8 cellular contexts compared by ENCODE assay signal in genomic region chr6:29705389-29706231, GRCh38. TPM values are rescaled to one million over a fixed set of nuclear protein-coding genes. Genes with fewer than 3 reads are reported as not detected.
A peak's percentile ranks its signal among the peaks of the same experiment; 100 is the strongest.
DNase-seq lines count a peak whose midpoint lies in the region; ATAC-seq and TF ChIP-seq lines count a peak whose summit lies in the region.

No MANE protein-coding gene starts in this region.

- TF ChIP-seq CTCF in right lobe of liver (IDR thresholded peaks at IDR 0.05): peak; percentile 57 to 69 (median 60)
- peak; percentile 33 to 58 (median 53) for TF ChIP-seq CTCF in vagina (IDR thresholded peaks at IDR 0.05)

- H3K27ac ChIP-seq in right lobe of liver: no peak overlapping the region
- H3K27ac ChIP-seq in vagina: no peak overlapping the region
- no peak overlapping the region for H3K27ac ChIP-seq in effector memory CD4-positive, alpha-beta T cell (ENCODE audit: insufficient read depth, low read length, poor library complexity, severe bottlenecking)

- H3K27me3 ChIP-seq in right lobe of liver: no peaks in the 10 kb centered on the region
- no peaks in the 10 kb centered on the region for H3K27me3 ChIP-seq in vagina
- H3K27me3 ChIP-seq in effector memory CD4-positive, alpha-beta T cell (replicated peaks; ENCODE audit: control insufficient read depth, insufficient read depth, low read length, poor library complexity, severe bottlenecking): peaks cover 6% of the 10 kb centered on the region

- WGBS in right lobe of liver (ENCODE audit: insufficient coverage, low coverage, low lambda C conversion rate, missing lambda C conversion rate): 19% methylated on average over 9 of the region's 10 CpGs

- no peak for TF ChIP-seq POLR2A in right lobe of liver (IDR thresholded peaks at IDR 0.05)
- no peak for TF ChIP-seq POLR2A in vagina (IDR thresholded peaks at IDR 0.05)

- peaks cover 0 to 3% (median 0%) of the 10 kb centered on the region in 4 donors for H3K4me1 ChIP-seq in right lobe of liver
- no peaks in the 10 kb centered on the region for H3K4me1 ChIP-seq in vagina
- H3K4me1 ChIP-seq in effector memory CD4-positive, alpha-beta T cell (ENCODE audit: control insufficient read depth, insufficient read depth, low read length, poor library complexity, severe bottlenecking): peaks cover 44% of the 10 kb centered on the region

- peak; percentile 80 to 94 (median 85) for ATAC-seq in right lobe of liver

- DNase-seq in SIG-M5 treated with dmso at 0.1 percent for 504 hours (lab: John Stamatoyannopoulos, UW; ENCODE audit: unreplicated experiment): peak; percentile 8
- DNase-seq in SIG-M5 (lab: John Stamatoyannopoulos, UW): no peak
- DNase-seq in NCI-H1694 (lab: John Stamatoyannopoulos, UW): peak; percentile 37
- peak; percentile 68 for DNase-seq in cerebellum (ENCODE audit: low spot score)
- DNase-seq in right lobe of liver: no peak
- no peak for DNase-seq in vagina (ENCODE audit: extremely low spot score in 2 of 2)
- no peak for DNase-seq in activated effector memory CD4-positive, alpha-beta T cell treated with anti-CD3 and anti-CD28 coated beads, Interleukin-2, amount 50 U/mL, for 16 hours
- DNase-seq in effector memory CD4-positive, alpha-beta T cell: no peak

- H3K9me3 ChIP-seq in right lobe of liver (no peaks in the 10 kb centered on the region), vagina (no peaks in the 10 kb centered on the region)
- no peaks in the 10 kb centered on the region for H3K9me3 ChIP-seq in effector memory CD4-positive, alpha-beta T cell (ENCODE audit: control insufficient read depth, low read length)

- H3K4me3 ChIP-seq in right lobe of liver (no peak overlapping the region), vagina (no peak overlapping the region)
- H3K4me3 ChIP-seq in effector memory CD4-positive, alpha-beta T cell (ENCODE audit: insufficient read depth, low read depth, low read length, poor library complexity, severe bottlenecking): no peak overlapping the region

- H3K36me3 ChIP-seq in right lobe of liver (no peaks in the 10 kb centered on the region), vagina (no peaks in the 10 kb centered on the region)
- no peaks in the 10 kb centered on the region for H3K36me3 ChIP-seq in effector memory CD4-positive, alpha-beta T cell (ENCODE audit: control insufficient read depth, insufficient read depth, low read length)

- intact Hi-C loops in right lobe of liver (cut with DNase I): loop anchor here in 1 of 2 donors (10.0 kb wide), 1 partner anchor 129 kb away; no protein-coding TSS in a partner anchor
- intact Hi-C loops in vagina (cut with DNase I): loop anchor here (10.0 kb wide), 1 partner anchor 129 kb away; no protein-coding TSS in a partner anchor

RNA-seq across cellular contexts. Expression of gene HLA-F, which starts 17.6 kb away (rescaled TPM):
- total RNA-seq in cerebellum (2.4 TPM), right lobe of liver (10 to 100 TPM in 5 of 6 experiments, 1 to 10 TPM in 1; 9.8 to 41.3 (median 26.4) TPM), vagina (133 TPM)

RNA-seq across cellular contexts. Expression of gene ZFP57, which starts 24.7 kb away (rescaled TPM):
- total RNA-seq in cerebellum: not detected
- under 1 TPM in 2 of 6 experiments, not detected in 4; 0.11 to 0.31 TPM for total RNA-seq in right lobe of liver
- total RNA-seq in vagina: 3.7 TPM

RNA-seq across cellular contexts. Expression of gene MOG, which starts 48.7 kb away (rescaled TPM):
- total RNA-seq in cerebellum (0.18 TPM), right lobe of liver (not detected), vagina (not detected)

Comparison
In these comparisons a context has a peak if more than half of its experiments do, and no peak if none do; other contexts are left out.
1. DNase-seq: peak in SIG-M5 treated with dmso at 0.1 percent for 504 hours (single experiment), NCI-H1694 (single experiment) and cerebellum (single experiment); none in SIG-M5 (single experiment), right lobe of liver (0 of 3), vagina (0 of 2), activated effector memory CD4-positive, alpha-beta T cell treated with anti-CD3 and anti-CD28 coated beads, Interleukin-2, amount 50 U/mL, for 16 hours (single experiment) and effector memory CD4-positive, alpha-beta T cell (0 of 3).